13 cellular contexts compared by ENCODE assay signal in the genomic region with DNA sequence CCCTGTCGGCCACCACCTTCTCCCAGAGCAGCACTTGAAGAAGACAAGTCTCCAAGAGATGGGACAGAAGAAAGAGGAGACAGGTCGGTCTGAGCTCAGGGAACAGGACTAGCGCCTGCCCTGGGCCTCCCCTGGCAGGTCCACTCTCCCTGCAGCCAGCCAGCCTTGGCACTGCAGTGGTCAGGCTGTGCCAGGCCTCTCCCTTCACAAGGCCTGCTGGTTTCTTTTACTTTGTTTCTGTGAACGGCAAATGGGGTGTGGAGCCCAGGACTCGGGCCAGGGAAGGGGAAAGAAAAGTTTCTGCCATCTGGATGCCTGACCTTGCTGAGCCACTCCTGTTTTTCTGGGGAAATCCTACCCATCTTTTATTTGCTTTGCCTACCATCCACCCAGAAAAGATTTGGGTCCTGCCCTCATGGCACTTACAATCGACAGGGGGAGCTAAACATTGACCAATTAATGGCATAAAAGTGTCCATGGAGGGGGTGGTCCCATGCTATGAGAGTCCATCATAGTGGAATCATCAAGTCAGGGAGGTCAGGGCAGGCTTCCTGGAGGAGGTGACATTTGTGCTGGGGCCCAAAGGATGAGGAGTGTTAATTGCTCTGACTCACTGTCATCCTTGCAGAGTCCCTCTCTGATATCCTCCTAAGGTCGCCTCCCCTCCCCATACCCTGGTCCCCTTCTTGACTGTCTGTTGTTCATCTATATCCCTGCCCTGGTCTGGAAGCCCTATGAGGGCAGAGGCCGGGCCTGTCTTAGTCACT.
DNase-seq lines count a peak whose midpoint lies in the region; ATAC-seq and TF ChIP-seq lines count a peak whose summit lies in the region.
"Had no signal": no experiment of that assay in that cellular context is flagged by ENCODE, and none has a peak within 500 bp of the region (broad histone marks: within the 10 kb centered on the region; RNA-seq: fewer than 3 reads in every experiment).

No MANE protein-coding gene starts in this region.

- H3K36me3 ChIP-seq in ES-I3 (ENCODE audit: insufficient read depth, low read length) (no peaks in the 10 kb centered on the region), heart right ventricle (no peaks in the 10 kb centered on the region), colonic mucosa (no peaks in the 10 kb centered on the region)

- peaks cover 5% of the 10 kb centered on the region for H3K36me3 Mint-ChIP-seq in T-helper 17 cell (ENCODE audit: low read depth)

- TF ChIP-seq CTCF in heart right ventricle (IDR thresholded peaks at IDR 0.05), result no peak
- TF ChIP-seq CTCF in colonic mucosa (IDR thresholded peaks at IDR 0.05), result no peak

- H3K27ac Mint-ChIP-seq in T-helper 17 cell, result no peak overlapping the region

- H3K9ac ChIP-seq in ES-I3 (ENCODE audit: low read depth, low read length), result peak overlapping the region; percentile 64; the same call in 1 of the 2 replicates
- peak overlapping the region in 1 of 2 donors; percentile 12 for H3K9ac ChIP-seq in colonic mucosa (ENCODE audit: low read depth in 2 of 2, low read length in 2 of 2)
- H3K9ac ChIP-seq: GM23248 had no signal

- no peak overlapping the region for H3K4me3 ChIP-seq in heart right ventricle
- no peak overlapping the region for H3K4me3 ChIP-seq in colonic mucosa
- H3K4me3 ChIP-seq: GM23248 had no signal

- peak overlapping the region in 3 of 10 donors; percentile 32 to 37 (median 35) for H3K27ac ChIP-seq in heart right ventricle
- no peak overlapping the region for H3K27ac ChIP-seq in colonic mucosa
- H3K27ac ChIP-seq: coronary artery, GM23248 had no signal

- H3K4me3 Mint-ChIP-seq in T-helper 17 cell, result peak overlapping the region; percentile 96

- H3K9me3 ChIP-seq in ES-I3 (ENCODE audit: control insufficient read depth, insufficient read depth, low read length) (no peaks in the 10 kb centered on the region), T-helper 17 cell (ENCODE audit: control insufficient read depth, low read length, poor library complexity, severe bottlenecking) (no peaks in the 10 kb centered on the region), heart right ventricle (no peaks in the 10 kb centered on the region), colonic mucosa (no peaks in the 10 kb centered on the region)

- peaks cover 17% of the 10 kb centered on the region for H3K4me1 Mint-ChIP-seq in T-helper 17 cell

- intact Hi-C loops in heart right ventricle (cut with DNase I) (no loop called here), colonic mucosa (cut with DNase I) (loop anchor here (5.0 kb wide), 1 partner anchor 50 kb away; no protein-coding TSS in a partner anchor)

- H3K27me3 Mint-ChIP-seq in T-helper 17 cell, result peaks cover 30% of the 10 kb centered on the region

- DNase-seq in T-helper 17 cell (no peak), heart right ventricle (peak in 1 of 2 donors; percentile 54), pons (ENCODE audit: low spot score) (peak; percentile 73), colonic mucosa (no peak), CD1c-positive myeloid dendritic cell (ENCODE audit: extremely low spot score) (no peak), NCI-H2081 treated with DMSO at 0.1 percent for 48 hours (lab: John Stamatoyannopoulos, UW) (no peak)
- DNase-seq: EL, GM23248, MM.1S, NCI-H774 had no signal

- WGBS in heart right ventricle, 2 donors, result 50 to 64% methylated on average over 8 of the region's 8 CpGs

- ATAC-seq in T-helper 17 cell (no peak), heart right ventricle (peak in 5 of 8 donors; percentile 17 to 66 (median 51)), GM19035 (IDR thresholded peaks at IDR 0.05; ENCODE audit: unreplicated experiment) (no peak)

- H3K4me1 ChIP-seq in ES-I3 (ENCODE audit: insufficient read depth, low read length) (peaks cover 39% of the 10 kb centered on the region), heart right ventricle (peaks cover 12 to 56% (median 40%) of the 10 kb centered on the region in 9 donors), colonic mucosa (no peaks in the 10 kb centered on the region)

- H3K27me3 ChIP-seq in heart right ventricle, result peaks cover 0 to 63% (median 28%) of the 10 kb centered on the region in 7 donors
- H3K27me3 ChIP-seq in colonic mucosa, result no peaks in the 10 kb centered on the region

Comparison
In these comparisons a context has a peak if more than half of its experiments do, and no peak if none do; other contexts are left out.
1. ATAC-seq: peak in heart right ventricle (5 of 8); none in T-helper 17 cell (single experiment) and GM19035 (single experiment).